ENCODE assay signal across 27 cellular contexts in the genomic region with DNA sequence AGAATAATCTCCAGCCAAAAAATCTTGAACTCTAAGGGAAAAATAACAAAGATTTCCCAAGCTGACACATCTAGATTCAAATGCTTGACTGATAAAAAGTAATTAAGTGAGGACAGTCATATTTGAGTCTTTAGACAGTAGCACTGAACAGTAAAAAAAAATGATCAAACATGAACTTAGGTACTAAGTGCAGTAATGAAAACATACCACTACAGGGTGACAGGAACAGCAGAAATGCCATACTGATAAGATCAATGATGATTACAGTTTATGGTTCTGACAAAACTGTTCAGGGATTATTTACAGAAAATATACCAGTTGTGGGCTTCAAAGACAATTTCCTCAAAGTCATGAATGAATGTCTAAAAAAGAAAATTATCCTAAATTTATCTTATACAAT.
"Had no signal": no experiment of that assay in that cellular context is flagged by ENCODE, and none has a peak within 500 bp of the region (broad histone marks: within the 10 kb centered on the region; RNA-seq: fewer than 3 reads in every experiment).

No MANE protein-coding gene starts in this region.

- H3K27me3 ChIP-seq: colonic mucosa, esophagus squamous epithelium, left lung, neutrophil, right lobe of liver, stomach, thyroid gland, upper lobe of left lung, vagina had no signal

- ATAC-seq: left lung; lower lobe of right lung; right lobe of liver; stimulated activated effector memory CD8-positive, alpha-beta T cell treated with anti-CD3 and anti-CD28 coated beads, Interleukin-12 subunit alpha, Interleukin-12 subunit beta, amount 100 ng/mL, for 72 hours had no signal

- H3K4me1 ChIP-seq: colonic mucosa, esophagus squamous epithelium, left lung, lower lobe of right lung, right lobe of liver, thyroid gland, upper lobe of left lung, vagina had no signal

- H3K36me3 ChIP-seq: colonic mucosa, neutrophil, right lobe of liver, thyroid gland, vagina had no signal

- H3K4me3 ChIP-seq: colonic mucosa, esophagus squamous epithelium, left lung, lower lobe of right lung, right lobe of liver, stomach, thyroid gland, upper lobe of left lung, vagina had no signal

- DNase-seq: activated CD4-positive, alpha-beta memory T cell treated with anti-CD3 and anti-CD28 coated beads for 36 hours; activated effector memory CD4-positive, alpha-beta T cell treated with anti-CD3 and anti-CD28 coated beads, Interleukin-2, amount 50 U/mL, for 16 hours; activated naive CD4-positive, alpha-beta T cell treated with anti-CD3 and anti-CD28 coated beads, Interleukin-2, amount 10 ng/mL, durations not matched to agents 7 days and 5 days; activated T-cell treated with anti-CD3 and anti-CD28 coated beads, Interleukin-2, amount 50 U/mL, for 72 hours; cerebellar nuclear complex; colonic mucosa; effector CD8-positive, alpha-beta T cell; esophagus squamous epithelium; foreskin melanocyte; kidney glomerular epithelial cell; left lung; lower lobe of right lung; mesenchymal stem cell; right lobe of liver; stimulated activated CD4-positive, alpha-beta T cell treated with anti-CD3 and anti-CD28 coated beads, Interleukin-4, amount 100 ng/mL, for 24 hours; stomach; thyroid gland; upper lobe of left lung had no signal

- H3K9me3 Mint-ChIP-seq: activated CD4-positive, alpha-beta memory T cell treated with anti-CD3 and anti-CD28 coated beads for 36 hours; activated CD4-positive, alpha-beta T cell treated with anti-CD3 and anti-CD28 coated beads, Interleukin-2, amount 10 ng/mL, durations not matched to agents 24 days and 14 days; activated naive CD4-positive, alpha-beta T cell treated with anti-CD3 and anti-CD28 coated beads, Interleukin-2, amount 10 ng/mL, durations not matched to agents 7 days and 5 days; activated T-cell treated with anti-CD3 and anti-CD28 coated beads, Interleukin-2, amount 50 U/mL, for 72 hours; nephron; stimulated activated effector memory CD8-positive, alpha-beta T cell treated with anti-CD3 and anti-CD28 coated beads, Interleukin-12 subunit alpha, Interleukin-12 subunit beta, amount 100 ng/mL, for 72 hours had no signal

- H3K36me3 Mint-ChIP-seq: activated CD4-positive, alpha-beta memory T cell treated with anti-CD3 and anti-CD28 coated beads for 36 hours; activated naive CD4-positive, alpha-beta T cell treated with anti-CD3 and anti-CD28 coated beads, Interleukin-2, amount 10 ng/mL, durations not matched to agents 7 days and 5 days; stimulated activated effector memory CD8-positive, alpha-beta T cell treated with anti-CD3 and anti-CD28 coated beads, Interleukin-12 subunit alpha, Interleukin-12 subunit beta, amount 100 ng/mL, for 72 hours had no signal

- H3K27ac ChIP-seq: colonic mucosa, epithelial cell of prostate, esophagus squamous epithelium, left lung, lower lobe of right lung, neutrophil, right lobe of liver, stomach, thyroid gland, upper lobe of left lung, vagina had no signal

- H3K4me3 Mint-ChIP-seq: activated CD4-positive, alpha-beta memory T cell treated with anti-CD3 and anti-CD28 coated beads for 36 hours; activated CD4-positive, alpha-beta T cell treated with anti-CD3 and anti-CD28 coated beads, Interleukin-2, amount 10 ng/mL, durations not matched to agents 24 days and 14 days; activated naive CD4-positive, alpha-beta T cell treated with anti-CD3 and anti-CD28 coated beads, Interleukin-2, amount 10 ng/mL, durations not matched to agents 7 days and 5 days; activated T-cell treated with anti-CD3 and anti-CD28 coated beads, Interleukin-2, amount 50 U/mL, for 72 hours; nephron; stimulated activated effector memory CD8-positive, alpha-beta T cell treated with anti-CD3 and anti-CD28 coated beads, Interleukin-12 subunit alpha, Interleukin-12 subunit beta, amount 100 ng/mL, for 72 hours had no signal

- H3K4me1 Mint-ChIP-seq: activated naive CD4-positive, alpha-beta T cell treated with anti-CD3 and anti-CD28 coated beads, Interleukin-2, amount 10 ng/mL, durations not matched to agents 7 days and 5 days; stimulated activated effector memory CD8-positive, alpha-beta T cell treated with anti-CD3 and anti-CD28 coated beads, Interleukin-12 subunit alpha, Interleukin-12 subunit beta, amount 100 ng/mL, for 72 hours had no signal

- H3K27ac Mint-ChIP-seq: activated CD4-positive, alpha-beta memory T cell treated with anti-CD3 and anti-CD28 coated beads for 36 hours; activated CD4-positive, alpha-beta T cell treated with anti-CD3 and anti-CD28 coated beads, Interleukin-2, amount 10 ng/mL, durations not matched to agents 24 days and 14 days; activated naive CD4-positive, alpha-beta T cell treated with anti-CD3 and anti-CD28 coated beads, Interleukin-2, amount 10 ng/mL, durations not matched to agents 7 days and 5 days; activated T-cell treated with anti-CD3 and anti-CD28 coated beads, Interleukin-2, amount 50 U/mL, for 72 hours; nephron; progenitor cell of endocrine pancreas; stimulated activated effector memory CD8-positive, alpha-beta T cell treated with anti-CD3 and anti-CD28 coated beads, Interleukin-12 subunit alpha, Interleukin-12 subunit beta, amount 100 ng/mL, for 72 hours had no signal

- FAIRE-seq: bronchial epithelial cell, endometrium had no signal

- H3K27me3 Mint-ChIP-seq: activated CD4-positive, alpha-beta memory T cell treated with anti-CD3 and anti-CD28 coated beads for 36 hours; activated CD4-positive, alpha-beta T cell treated with anti-CD3 and anti-CD28 coated beads, Interleukin-2, amount 10 ng/mL, durations not matched to agents 24 days and 14 days; activated naive CD4-positive, alpha-beta T cell treated with anti-CD3 and anti-CD28 coated beads, Interleukin-2, amount 10 ng/mL, durations not matched to agents 7 days and 5 days; progenitor cell of endocrine pancreas had no signal

- H3K9me3 ChIP-seq: colonic mucosa, esophagus squamous epithelium, left lung, lower lobe of right lung, neutrophil, right lobe of liver, stomach, thyroid gland, upper lobe of left lung, vagina had no signal
